8 cellular contexts compared by ENCODE assay signal in the genomic region with DNA sequence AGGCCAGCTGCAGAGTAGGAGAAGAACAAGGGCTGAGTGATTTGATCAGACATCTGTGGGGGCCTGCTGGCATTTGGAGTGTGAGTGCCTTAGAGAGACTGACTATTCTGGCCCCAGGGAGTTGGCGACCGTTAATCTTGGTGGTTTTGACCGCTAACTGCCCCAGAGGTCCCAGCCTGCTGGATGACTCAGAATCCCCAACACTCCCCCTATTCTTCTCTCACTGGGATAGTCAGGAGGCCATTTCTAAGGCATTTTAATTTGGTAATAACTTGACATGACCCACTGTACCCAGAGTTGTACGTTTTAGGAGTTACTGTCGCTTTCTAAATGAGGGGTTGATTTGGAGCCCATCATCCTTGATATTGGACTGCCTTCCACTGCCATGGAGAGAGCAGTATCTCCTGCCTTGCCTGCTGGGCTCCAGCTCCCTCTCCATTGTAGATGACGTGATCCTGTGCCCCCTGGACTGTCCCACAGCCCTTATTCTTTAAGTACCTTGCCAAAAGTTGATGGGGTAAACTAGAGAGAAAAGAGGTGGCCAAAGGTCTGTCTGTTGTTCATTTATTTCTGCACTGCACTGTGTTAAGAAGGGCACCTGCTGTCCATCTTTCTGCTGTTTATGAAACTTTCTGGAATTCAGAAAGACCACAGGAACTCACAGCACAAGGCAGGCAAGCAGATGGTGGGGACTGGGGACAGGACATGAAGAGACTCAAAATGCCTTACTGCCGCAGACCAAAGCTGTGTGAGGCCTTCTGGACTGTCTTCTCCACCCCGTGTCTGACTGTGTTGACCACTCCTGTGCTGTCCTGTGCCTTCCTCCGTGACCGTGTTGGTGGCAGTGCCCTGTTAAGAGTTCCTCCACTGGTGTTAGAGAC.
DNase-seq lines count a peak whose midpoint lies in the region; ATAC-seq and TF ChIP-seq lines count a peak whose summit lies in the region.

No MANE protein-coding gene starts in this region.

- no peaks in the 10 kb centered on the region for H3K9me3 ChIP-seq in heart left ventricle
- H3K9me3 ChIP-seq in thymus (ENCODE audit: control insufficient read depth): no peaks in the 10 kb centered on the region

- TF ChIP-seq POLR2A in heart left ventricle (IDR thresholded peaks at IDR 0.05): no peak

- peaks cover 0 to 21% (median 10%) of the 10 kb centered on the region in 9 donors for H3K36me3 ChIP-seq in heart left ventricle
- no peaks in the 10 kb centered on the region for H3K36me3 ChIP-seq in thymus (ENCODE audit: control insufficient read depth, insufficient read depth)

- H3K4me1 ChIP-seq in heart left ventricle (peaks cover 0 to 65% (median 21%) of the 10 kb centered on the region in 12 donors), thymus (ENCODE audit: control insufficient read depth, insufficient read depth, low read length) (peaks cover 48% of the 10 kb centered on the region)

- DNase-seq in AG09309 (ENCODE audit: low read depth): peak; percentile 82
- peak; percentile 40 for DNase-seq in HPDE6-E6E7 (ENCODE audit: extremely low spot score)
- DNase-seq in UCSD-AML1 (lab: John Stamatoyannopoulos, UW; ENCODE audit: unreplicated experiment): peak; percentile 63
- peak in 2 of 5 donors; percentile 40 to 47 for DNase-seq in heart left ventricle
- DNase-seq in activated CD8-positive, alpha-beta memory T cell treated with anti-CD3 and anti-CD28 coated beads for 24 hours: no peak
- no peak for DNase-seq in OCI-M2 (lab: John Stamatoyannopoulos, UW; ENCODE audit: unreplicated experiment)

- peak in 3 of 4 donors; percentile 40 to 56 (median 51) for ATAC-seq in heart left ventricle
- ATAC-seq in GM21515 (IDR thresholded peaks at IDR 0.05; ENCODE audit: unreplicated experiment): no peak

- 79 to 90% (median 82%) methylated on average over 8 to 10 of the region's 10 CpGs for WGBS in heart left ventricle, 4 donors
- 89% methylated on average over 10 of the region's 10 CpGs for WGBS in thymus

- H3K4me3 ChIP-seq in AG09309 (ENCODE audit: control insufficient read depth, low read depth, low read length) (no peak overlapping the region), heart left ventricle (no peak overlapping the region), thymus (ENCODE audit: low read length) (no peak overlapping the region)

- intact Hi-C loops in heart left ventricle (cut with DNase I): loop anchor here in 1 of 10 donors (5.0 kb wide), 1 partner anchor 97 kb away; the partner anchor contains the start of gene ARTN

- H3K27me3 ChIP-seq in heart left ventricle (no peaks in the 10 kb centered on the region), thymus (ENCODE audit: control insufficient read depth, insufficient read depth) (no peaks in the 10 kb centered on the region)

- H3K27ac ChIP-seq in heart left ventricle (peak overlapping the region in 8 of 12 donors; percentile 11 to 67 (median 54)), thymus (ENCODE audit: low read depth) (peak overlapping the region; percentile 68)

- no peak for TF ChIP-seq CTCF in AG09309 (IDR thresholded peaks at IDR 0.05; ENCODE audit: control insufficient read depth, insufficient read depth, low read depth, low read length, missing control alignments)
- TF ChIP-seq CTCF in heart left ventricle (IDR thresholded peaks at IDR 0.05): no peak

Comparison
In these comparisons a context has a peak if more than half of its experiments do, and no peak if none do; other contexts are left out.
1. DNase-seq: peak in AG09309 (single experiment), HPDE6-E6E7 (single experiment) and UCSD-AML1 (single experiment); none in activated CD8-positive, alpha-beta memory T cell treated with anti-CD3 and anti-CD28 coated beads for 24 hours (single experiment) and OCI-M2 (single experiment).